In the genomic region with DNA sequence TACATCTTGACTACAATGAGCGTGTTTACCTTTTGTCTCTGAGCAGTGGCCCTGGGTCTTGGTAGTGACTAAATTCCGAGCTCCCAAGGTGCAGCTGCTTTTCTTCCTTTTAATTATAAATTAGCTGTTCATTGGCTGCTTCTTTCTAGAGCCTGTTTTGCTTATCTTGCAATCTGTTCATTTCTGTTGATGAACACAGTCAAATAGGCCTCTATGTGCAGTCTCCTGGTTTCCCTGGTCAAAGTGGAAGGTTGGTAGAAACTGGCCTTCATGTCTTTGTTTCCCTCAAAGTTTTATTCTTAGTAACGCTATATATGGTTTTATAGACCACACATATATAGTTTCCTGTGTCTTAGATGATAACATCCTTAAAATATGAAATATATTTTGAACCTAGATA, we compare ENCODE assay signal across 17 cellular contexts.
DNase-seq lines count a peak whose midpoint lies in the region; ATAC-seq and TF ChIP-seq lines count a peak whose summit lies in the region.
"Had no signal": no experiment of that assay in that cellular context is flagged by ENCODE, and none has a peak within 500 bp of the region (broad histone marks: within the 10 kb centered on the region; RNA-seq: fewer than 3 reads in every experiment).

No MANE protein-coding gene starts in this region.

- H3K27ac Mint-ChIP-seq in activated CD4-positive, alpha-beta T cell treated with anti-CD3 and anti-CD28 coated beads for 36 hours, result peak overlapping the region; percentile 92
- peak overlapping the region; percentile 82 to 100 (median 99) for H3K27ac Mint-ChIP-seq in CD8-positive, alpha-beta memory T cell
- peak overlapping the region; percentile 78 for H3K27ac Mint-ChIP-seq in activated T-helper 1 cell treated with anti-CD3 and anti-CD28 coated beads, Interleukin-12 subunit alpha, Interleukin-12 subunit beta, Interleukin-2, Interleukin-4 antibody, amounts not matched to agents 30 ng/mL and 10 ng/mL and 1 ng/mL, durations not matched to agents 14 hours and 24 hours and 36 hours
- peak overlapping the region; percentile 37 to 71 for H3K27ac Mint-ChIP-seq in natural killer cell

- no peak overlapping the region for H3K4me2 ChIP-seq in SK-N-SH
- H3K4me2 ChIP-seq: smooth muscle cell had no signal

- no peaks in the 10 kb centered on the region for H3K9me2 ChIP-seq in SK-N-SH

- H3K4me3 ChIP-seq in CD8-positive, alpha-beta memory T cell (ENCODE audit: low read length), result no peak overlapping the region
- H3K4me3 ChIP-seq in SK-N-SH (ENCODE audit: low read depth in 2 of 2, low read length in 1 of 2), result no peak overlapping the region
- H3K4me3 ChIP-seq: heart right ventricle, prostate gland, smooth muscle cell had no signal

- no peaks in the 10 kb centered on the region for H3K27me3 Mint-ChIP-seq in activated CD4-positive, alpha-beta T cell treated with anti-CD3 and anti-CD28 coated beads for 36 hours
- H3K27me3 Mint-ChIP-seq in CD8-positive, alpha-beta memory T cell, result no peaks in the 10 kb centered on the region
- H3K27me3 Mint-ChIP-seq in activated T-helper 1 cell treated with anti-CD3 and anti-CD28 coated beads, Interleukin-12 subunit alpha, Interleukin-12 subunit beta, Interleukin-2, Interleukin-4 antibody, amounts not matched to agents 30 ng/mL and 10 ng/mL and 1 ng/mL, durations not matched to agents 14 hours and 24 hours and 36 hours (ENCODE audit: insufficient read depth), result no peaks in the 10 kb centered on the region
- no peaks in the 10 kb centered on the region for H3K27me3 Mint-ChIP-seq in natural killer cell (ENCODE audit: low read depth in 2 of 2)
- H3K27me3 Mint-ChIP-seq: memory B cell had no signal

- peaks cover 81% of the 10 kb centered on the region for H3K4me1 Mint-ChIP-seq in activated CD4-positive, alpha-beta T cell treated with anti-CD3 and anti-CD28 coated beads for 36 hours
- peaks cover 64 to 82% (median 68%) of the 10 kb centered on the region in 3 donors for H3K4me1 Mint-ChIP-seq in CD8-positive, alpha-beta memory T cell
- H3K4me1 Mint-ChIP-seq in activated T-helper 1 cell treated with anti-CD3 and anti-CD28 coated beads, Interleukin-12 subunit alpha, Interleukin-12 subunit beta, Interleukin-2, Interleukin-4 antibody, amounts not matched to agents 30 ng/mL and 10 ng/mL and 1 ng/mL, durations not matched to agents 14 hours and 24 hours and 36 hours (ENCODE audit: low read depth), result peaks cover 63% of the 10 kb centered on the region
- H3K4me1 Mint-ChIP-seq in natural killer cell, result peaks cover 32 to 40% of the 10 kb centered on the region in 2 donors

- ATAC-seq in activated CD4-positive, alpha-beta T cell treated with anti-CD3 and anti-CD28 coated beads for 36 hours, result no peak
- ATAC-seq in natural killer cell, result no peak

- DNase-seq in activated CD4-positive, alpha-beta T cell treated with anti-CD3 and anti-CD28 coated beads for 36 hours, result no peak
- DNase-seq in activated CD4-positive, alpha-beta T cell treated with anti-CD3 and anti-CD28 coated beads for 4 hours, result no peak
- DNase-seq in CD8-positive, alpha-beta memory T cell, result no peak
- DNase-seq in activated T-helper 1 cell treated with anti-CD3 and anti-CD28 coated beads, Interleukin-12 subunit alpha, Interleukin-12 subunit beta, Interleukin-2, Interleukin-4 antibody, amounts not matched to agents 30 ng/mL and 10 ng/mL and 1 ng/mL, durations not matched to agents 14 hours and 24 hours and 36 hours (ENCODE audit: low spot score), result no peak
- DNase-seq in natural killer cell (no peak), MV-4-11 (lab: John Stamatoyannopoulos, UW) (no peak), SK-N-SH (no peak)
- DNase-seq in stimulated activated CD4-positive, alpha-beta T cell treated with anti-CD3 and anti-CD28 coated beads, Interleukin-4, amount 100 ng/mL, for 24 hours, result no peak
- DNase-seq: H9, heart right ventricle, NCI-H82, nephron progenitor cell, SW 1271 had no signal

- peak overlapping the region; percentile 52 for H3K27ac ChIP-seq in CD8-positive, alpha-beta memory T cell (ENCODE audit: low read depth, low read length)
- H3K27ac ChIP-seq in SK-N-SH (ENCODE audit: low read depth in 2 of 2, low read length in 1 of 2), result no peak overlapping the region
- H3K27ac ChIP-seq: VCaP had no signal

- H3K79me2 ChIP-seq in SK-N-SH (ENCODE audit: insufficient read depth), result no peaks in the 10 kb centered on the region

- CTCF ChIA-PET in activated CD4-positive, alpha-beta T cell treated with anti-CD3 and anti-CD28 coated beads for 36 hours (lab: Charles Lee), result interaction anchor here (0.7 to 3.7 kb wide), 2 partner anchors 7 to 163 kb away, joined by 3 to 17 read pairs; no protein-coding TSS in a partner anchor
- CTCF ChIA-PET in CD8-positive, alpha-beta memory T cell (lab: Charles Lee), result no interaction called here
- CTCF ChIA-PET in SK-N-SH (lab: Yijun Ruan, JAX), result no interaction called here

- TF ChIP-seq EP300 in SK-N-SH (IDR thresholded peaks at IDR 0.05; ENCODE audit: borderline replicate concordance in 1 of 2, low read depth in 1 of 2, low read length in 1 of 2), result no peak

- H3K27me3 ChIP-seq in CD8-positive, alpha-beta memory T cell (ENCODE audit: insufficient read depth, low read length, poor library complexity, severe bottlenecking), result no peaks in the 10 kb centered on the region
- no peaks in the 10 kb centered on the region for H3K27me3 ChIP-seq in SK-N-SH (ENCODE audit: insufficient read depth)
- H3K27me3 ChIP-seq: heart right ventricle had no signal

- H3K36me3 ChIP-seq in CD8-positive, alpha-beta memory T cell (ENCODE audit: insufficient read depth, low read length), result no peaks in the 10 kb centered on the region
- H3K36me3 ChIP-seq in SK-N-SH (replicated peaks in 1 of 2; ENCODE audit: control insufficient read depth in 1 of 2, insufficient read depth in 2 of 2, low read length in 1 of 2), result peaks cover 5% of the 10 kb centered on the region in 2 experiments
- H3K36me3 ChIP-seq: prostate gland had no signal

- 96% methylated on average over 3 of the region's 3 CpGs for WGBS in SK-N-SH (ENCODE audit: low lambda C conversion rate)

- H2AFZ ChIP-seq in SK-N-SH (ENCODE audit: low read depth), result no peak overlapping the region

- POLR2A ChIA-PET in activated CD4-positive, alpha-beta T cell treated with anti-CD3 and anti-CD28 coated beads for 36 hours (lab: Charles Lee), result interaction anchor here (1.5 kb wide), 1 partner anchor 27 kb away, joined by 5 read pairs; no protein-coding TSS in a partner anchor
- POLR2A ChIA-PET in CD8-positive, alpha-beta memory T cell (lab: Charles Lee), result interaction anchor here (0.5 kb wide), 1 partner anchor 429 kb away, joined by 4 read pairs; no protein-coding TSS in a partner anchor
- POLR2A ChIA-PET in SK-N-SH (lab: Yijun Ruan, JAX), result no interaction called here

- H3K36me3 Mint-ChIP-seq in activated CD4-positive, alpha-beta T cell treated with anti-CD3 and anti-CD28 coated beads for 36 hours (ENCODE audit: low read depth), result peaks cover 59% of the 10 kb centered on the region
- peaks cover 15 to 70% (median 21%) of the 10 kb centered on the region in 3 donors for H3K36me3 Mint-ChIP-seq in CD8-positive, alpha-beta memory T cell
- H3K36me3 Mint-ChIP-seq in activated T-helper 1 cell treated with anti-CD3 and anti-CD28 coated beads, Interleukin-12 subunit alpha, Interleukin-12 subunit beta, Interleukin-2, Interleukin-4 antibody, amounts not matched to agents 30 ng/mL and 10 ng/mL and 1 ng/mL, durations not matched to agents 14 hours and 24 hours and 36 hours (ENCODE audit: low read depth), result peaks cover 45% of the 10 kb centered on the region
- H3K36me3 Mint-ChIP-seq in natural killer cell, result no peaks in the 10 kb centered on the region

- no peak for TF ChIP-seq CTCF in natural killer cell (IDR thresholded peaks at IDR 0.05)
- no peak for TF ChIP-seq CTCF in SK-N-SH (IDR thresholded peaks at IDR 0.05)

- H3K4me3 Mint-ChIP-seq in activated CD4-positive, alpha-beta T cell treated with anti-CD3 and anti-CD28 coated beads for 36 hours, result no peak overlapping the region
- peak overlapping the region in 2 of 7 donors; percentile 72 to 78 for H3K4me3 Mint-ChIP-seq in CD8-positive, alpha-beta memory T cell
- H3K4me3 Mint-ChIP-seq in activated T-helper 1 cell treated with anti-CD3 and anti-CD28 coated beads, Interleukin-12 subunit alpha, Interleukin-12 subunit beta, Interleukin-2, Interleukin-4 antibody, amounts not matched to agents 30 ng/mL and 10 ng/mL and 1 ng/mL, durations not matched to agents 14 hours and 24 hours and 36 hours, result peak overlapping the region; percentile 47
- no peak overlapping the region for H3K4me3 Mint-ChIP-seq in natural killer cell
- H3K4me3 Mint-ChIP-seq: H9, memory B cell, nephron progenitor cell had no signal

- H3K4me1 ChIP-seq in CD8-positive, alpha-beta memory T cell (ENCODE audit: insufficient read depth, low read length), result peaks cover 42% of the 10 kb centered on the region
- H3K4me1 ChIP-seq in SK-N-SH (ENCODE audit: control insufficient read depth in 1 of 2, insufficient read depth in 2 of 2, low read depth in 1 of 2, low read length in 1 of 2), result peaks cover 0 to 14% of the 10 kb centered on the region in 2 experiments; a peak in 1 of 4 replicates
- H3K4me1 ChIP-seq: prostate gland had no signal

- intact Hi-C loops in activated CD4-positive, alpha-beta T cell treated with anti-CD3 and anti-CD28 coated beads for 36 hours (cut with DNase I, micrococcal nuclease), result no loop called here
- intact Hi-C loops in activated T-helper 1 cell treated with anti-CD3 and anti-CD28 coated beads, Interleukin-12 subunit alpha, Interleukin-12 subunit beta, Interleukin-2, Interleukin-4 antibody, amounts not matched to agents 30 ng/mL and 10 ng/mL and 1 ng/mL, durations not matched to agents 14 hours and 24 hours and 36 hours (cut with micrococcal nuclease), result no loop called here
- intact Hi-C loops in natural killer cell (cut with micrococcal nuclease), result no loop called here

- no peaks in the 10 kb centered on the region for H4K20me1 ChIP-seq in SK-N-SH (ENCODE audit: insufficient read depth)

- no peaks in the 10 kb centered on the region for H3K9me3 ChIP-seq in CD8-positive, alpha-beta memory T cell (ENCODE audit: low read length)
- no peaks in the 10 kb centered on the region for H3K9me3 ChIP-seq in SK-N-SH
- H3K9me3 ChIP-seq: heart right ventricle, prostate gland had no signal

- H3K9me3 Mint-ChIP-seq in activated CD4-positive, alpha-beta T cell treated with anti-CD3 and anti-CD28 coated beads for 36 hours (ENCODE audit: low read depth), result no peaks in the 10 kb centered on the region
- peaks cover 0 to 2% (median 0%) of the 10 kb centered on the region in 5 donors for H3K9me3 Mint-ChIP-seq in CD8-positive, alpha-beta memory T cell
- H3K9me3 Mint-ChIP-seq in activated T-helper 1 cell treated with anti-CD3 and anti-CD28 coated beads, Interleukin-12 subunit alpha, Interleukin-12 subunit beta, Interleukin-2, Interleukin-4 antibody, amounts not matched to agents 30 ng/mL and 10 ng/mL and 1 ng/mL, durations not matched to agents 14 hours and 24 hours and 36 hours, result no peaks in the 10 kb centered on the region
- no peaks in the 10 kb centered on the region for H3K9me3 Mint-ChIP-seq in natural killer cell
- H3K9me3 Mint-ChIP-seq: memory B cell had no signal

- TF ChIP-seq RAD21 in SK-N-SH (IDR thresholded peaks at IDR 0.05; ENCODE audit: low read length), result no peak

- no peaks in the 10 kb centered on the region for H3F3A ChIP-seq in SK-N-SH (replicated peaks; ENCODE audit: insufficient read depth)

- H3K9ac ChIP-seq in SK-N-SH, result no peak overlapping the region

TF ChIP-seq in SK-N-SH, 30 proteins besides CTCF, POLR2A, EP300 and RAD21 (continues in another document):
- TF ChIP-seq RCOR1 (IDR thresholded peaks at IDR 0.05; ENCODE audit: low read length) (no peak), TCF12 (IDR thresholded peaks at IDR 0.05) (no peak)
